Comparison of ENCODE assay signal across 8 cellular contexts in genomic region chr20:36050436-36051317, GRCh38.
A peak's percentile ranks its signal among the peaks of the same experiment; 100 is the strongest.
DNase-seq lines count a peak whose midpoint lies in the region; ATAC-seq and TF ChIP-seq lines count a peak whose summit lies in the region.

No MANE protein-coding gene starts in this region.

- DNase-seq in GM12864 (ENCODE audit: low read depth) (peak; percentile 79), NCI-H1417 (lab: John Stamatoyannopoulos, UW) (peak; percentile 89 to 95 (median 94)), SW 1271 (lab: John Stamatoyannopoulos, UW) (peak; percentile 94), adipocyte (ENCODE audit: low read depth) (peak; percentile 93), heart right ventricle (peak; percentile 91), pons (ENCODE audit: low spot score) (peak; percentile 77), transverse colon (peak; percentile 96)

- peaks cover 5% of the 10 kb centered on the region for H3K36me3 ChIP-seq in adipocyte (ENCODE audit: control insufficient read depth, insufficient read depth, low read length, severe bottlenecking)
- H3K36me3 ChIP-seq in heart right ventricle, result peaks cover 0 to 19% (median 0%) of the 10 kb centered on the region in 9 donors
- H3K36me3 ChIP-seq in transverse colon, result no peaks in the 10 kb centered on the region

- peak; percentile 92 for ATAC-seq in HG02678 (IDR thresholded peaks at IDR 0.05; ENCODE audit: unreplicated experiment)
- peak; percentile 99 for ATAC-seq in heart right ventricle

- peak; percentile 99 for TF ChIP-seq POLR2A in transverse colon (IDR thresholded peaks at IDR 0.05)

- H3K27ac ChIP-seq in heart right ventricle (peak overlapping the region; percentile 96 to 100 (median 100)), transverse colon (peak overlapping the region; percentile 93 to 99 (median 97))

- H3K4me1 ChIP-seq in adipocyte (ENCODE audit: control insufficient read depth, insufficient read depth, low read length) (peaks cover 13% of the 10 kb centered on the region), heart right ventricle (peaks cover 4 to 44% (median 35%) of the 10 kb centered on the region in 9 donors), transverse colon (peaks cover 9 to 27% (median 14%) of the 10 kb centered on the region in 4 donors)

- in situ Hi-C loops in transverse colon (cut with MboI; ENCODE audit: low pct_ligation_motif_present in 1 of 4, low pct_unique_long_range_greater_than_20kb in 1 of 4, low sequenced_read_pairs in 3 of 4), result no loop called here

- H3K4me3 ChIP-seq in GM12864 (ENCODE audit: low read depth, low read length), result peak overlapping the region; percentile 94
- peak overlapping the region; percentile 92 for H3K4me3 ChIP-seq in adipocyte (ENCODE audit: low read length)
- H3K4me3 ChIP-seq in heart right ventricle, result peak overlapping the region; percentile 77 to 100 (median 99)
- H3K4me3 ChIP-seq in transverse colon, result peak overlapping the region; percentile 63 to 91 (median 77)

- peak overlapping the region; percentile 100 for H3K9ac ChIP-seq in adipocyte (ENCODE audit: low read length)

- H3K27me3 ChIP-seq in adipocyte (replicated peaks; ENCODE audit: control insufficient read depth, insufficient read depth, low read length) (no peaks in the 10 kb centered on the region), heart right ventricle (no peaks in the 10 kb centered on the region), transverse colon (no peaks in the 10 kb centered on the region)

- 0 to 1% methylated on average over 74 to 75 of the region's 75 CpGs for WGBS in heart right ventricle, 2 donors
- 0% methylated on average over 5 to 24 of the region's 75 CpGs for WGBS in transverse colon (ENCODE audit: low coverage in 1 of 2), 2 donors

- no peak for TF ChIP-seq EP300 in transverse colon (IDR thresholded peaks at IDR 0.05; ENCODE audit: low read depth)

- TF ChIP-seq CTCF in GM12864 (IDR thresholded peaks at IDR 0.05; ENCODE audit: low read depth, low read length, missing control alignments), result no peak
- peak in 1 of 9 donors; percentile 3 for TF ChIP-seq CTCF in heart right ventricle (IDR thresholded peaks at IDR 0.05)
- no peak for TF ChIP-seq CTCF in transverse colon (IDR thresholded peaks at IDR 0.05)

- no peaks in the 10 kb centered on the region for H3K9me3 ChIP-seq in adipocyte (ENCODE audit: control insufficient read depth, low read length)
- H3K9me3 ChIP-seq in heart right ventricle, result no peaks in the 10 kb centered on the region
- H3K9me3 ChIP-seq in transverse colon, result no peaks in the 10 kb centered on the region

- intact Hi-C loops in heart right ventricle (cut with DNase I) (loop anchor here in 2 of 10 donors (1.0 to 2.0 kb wide), 2 partner anchors 14 kb away; no protein-coding TSS in a partner anchor), transverse colon (cut with DNase I; ENCODE audit: low total_unique reads) (no loop called here)

Comparison
In these comparisons a context has a peak if more than half of its experiments do, and no peak if none do; other contexts are left out.
1. Peak in every context shown above with its lines: DNase-seq, ATAC-seq, H3K4me3 ChIP-seq and H3K27ac ChIP-seq.